20 cellular contexts compared by ENCODE assay signal in genomic region chr15:68264282-68264681, GRCh38.
"Had no signal": no experiment of that assay in that cellular context is flagged by ENCODE, and none has a peak within 500 bp of the region (broad histone marks: within the 10 kb centered on the region; RNA-seq: fewer than 3 reads in every experiment).

No MANE protein-coding gene starts in this region.

- H3K4me1 ChIP-seq: neural progenitor cell, right atrium auricular region, sigmoid colon, tibial artery had no signal

- H3K36me3 Mint-ChIP-seq: immature natural killer cell; natural killer cell treated with Interleukin-12 subunit alpha and Interleukin-12 subunit beta and Interleukin-15 and Interleukin-18, amount 100 ng/mL, for 72 hours; neural progenitor cell had no signal

- H3K9ac ChIP-seq: neural progenitor cell had no signal

- H3K9me3 ChIP-seq: ovary, right atrium auricular region, sigmoid colon, suprapubic skin, tibial artery had no signal

- H3K4me3 Mint-ChIP-seq: immature natural killer cell; natural killer cell treated with Interleukin-12 subunit alpha and Interleukin-12 subunit beta and Interleukin-15 and Interleukin-18, amount 100 ng/mL, for 72 hours; neural progenitor cell had no signal

- H3K27me3 ChIP-seq: neural progenitor cell, right atrium auricular region, sigmoid colon, suprapubic skin, tibial artery had no signal

- H3K9me3 Mint-ChIP-seq: immature natural killer cell; natural killer cell treated with Interleukin-12 subunit alpha and Interleukin-12 subunit beta and Interleukin-15 and Interleukin-18, amount 100 ng/mL, for 72 hours; neural progenitor cell had no signal

- H3K4me3 ChIP-seq: coronary artery, lung, neural progenitor cell, ovary, right atrium auricular region, sigmoid colon, skin epidermis, suprapubic skin, tibial artery had no signal

- DNase-seq: central memory CD4-positive, alpha-beta T cell; effector CD4-positive, alpha-beta T cell; immature natural killer cell; kidney; left colon; left ventricle myocardium superior; mesenchymal stem cell; midbrain; nucleus accumbens; ovary; sigmoid colon; stimulated activated naive CD4-positive, alpha-beta T cell treated with Interleukin-2 at 50 U/mL for 16 hours; tibial artery had no signal

- FAIRE-seq: kidney had no signal

- H3K36me3 ChIP-seq: neural progenitor cell, ovary, right atrium auricular region, sigmoid colon, suprapubic skin, tibial artery had no signal

- H3K27ac ChIP-seq: coronary artery, neural progenitor cell, ovary, right atrium auricular region, sigmoid colon, suprapubic skin, tibial artery had no signal

- H3K27ac Mint-ChIP-seq: immature natural killer cell; natural killer cell treated with Interleukin-12 subunit alpha and Interleukin-12 subunit beta and Interleukin-15 and Interleukin-18, amount 100 ng/mL, for 72 hours; neural progenitor cell had no signal

- H3K4me1 Mint-ChIP-seq: immature natural killer cell had no signal

- ATAC-seq: left colon; left ventricle myocardium superior; natural killer cell treated with Interleukin-12 subunit alpha and Interleukin-12 subunit beta and Interleukin-15 and Interleukin-18, amount 100 ng/mL, for 72 hours had no signal
